Comparison of ENCODE assay signal across 16 cellular contexts in genomic region chr11:126385991-126386728, GRCh38. TPM values are rescaled to one million over a fixed set of nuclear protein-coding genes. Genes with fewer than 3 reads are reported as not detected.
DNase-seq lines count a peak whose midpoint lies in the region; ATAC-seq and TF ChIP-seq lines count a peak whose summit lies in the region.
"Had no signal": no experiment of that assay in that cellular context is flagged by ENCODE, and none has a peak within 500 bp of the region (broad histone marks: within the 10 kb centered on the region; RNA-seq: fewer than 3 reads in every experiment).

No MANE protein-coding gene starts in this region.

- H3K9me3 Mint-ChIP-seq in WTC11, result no peaks in the 10 kb centered on the region
- H3K9me3 Mint-ChIP-seq: naive B cell had no signal

- H3K4me3 ChIP-seq in right cardiac atrium (ENCODE audit: low read length), result no peak overlapping the region
- H3K4me3 ChIP-seq in ovary, result no peak overlapping the region
- H3K4me3 ChIP-seq in OCI-LY7 (ENCODE audit: low read depth, low read length, poor library complexity, severe bottlenecking), result no peak overlapping the region
- H3K4me3 ChIP-seq: dorsolateral prefrontal cortex, esophagus muscularis mucosa, hepatocyte had no signal

- no peak overlapping the region for H3K4me3 Mint-ChIP-seq in WTC11
- H3K4me3 Mint-ChIP-seq: naive B cell, T-helper 17 cell had no signal

- WGBS in right cardiac atrium, result 62% methylated on average over 8 of the region's 8 CpGs
- 72 to 85% (median 72%) methylated on average over 8 of the region's 8 CpGs for WGBS in ovary, 3 donors

- no peaks in the 10 kb centered on the region for H3K9me2 ChIP-seq in OCI-LY7 (ENCODE audit: insufficient read depth, low read length)

- POLR2A ChIA-PET in WTC11 (lab: Charles Lee), result no interaction called here
- POLR2A ChIA-PET in OCI-LY7 (lab: Charles Lee), result interaction anchor here (0.6 kb wide), 1 partner anchor 39 kb away, joined by 3 read pairs; no protein-coding TSS in a partner anchor

- no peaks in the 10 kb centered on the region for H3K9me3 ChIP-seq in right cardiac atrium (ENCODE audit: control insufficient read depth, low read length)
- no peaks in the 10 kb centered on the region for H3K9me3 ChIP-seq in ovary
- no peaks in the 10 kb centered on the region for H3K9me3 ChIP-seq in OCI-LY7 (ENCODE audit: low read length)
- H3K9me3 ChIP-seq: esophagus muscularis mucosa had no signal

- H3K4me1 ChIP-seq in right cardiac atrium (ENCODE audit: control insufficient read depth, insufficient read depth, low read length) (peaks cover 13% of the 10 kb centered on the region), ovary (ENCODE audit: insufficient read depth) (peaks cover 5% of the 10 kb centered on the region), OCI-LY7 (ENCODE audit: insufficient read depth, low read length, poor library complexity, severe bottlenecking) (peaks cover 5% of the 10 kb centered on the region)

- H3K27me3 ChIP-seq in right cardiac atrium (ENCODE audit: control insufficient read depth, insufficient read depth), result no peaks in the 10 kb centered on the region
- H3K27me3 ChIP-seq in ovary, result no peaks in the 10 kb centered on the region
- H3K27me3 ChIP-seq: dorsolateral prefrontal cortex, esophagus muscularis mucosa, hepatocyte had no signal

- CTCF ChIA-PET in WTC11 (lab: Charles Lee) (interaction anchor here (1.0 kb wide), 1 partner anchor 75 kb away, joined by 3 read pairs; no protein-coding TSS in a partner anchor), OCI-LY7 (lab: Charles Lee; ENCODE audit: unreplicated experiment) (no interaction called here)

- intact Hi-C loops in right cardiac atrium (cut with DNase I), result no loop called here
- intact Hi-C loops in ovary (cut with DNase I), result no loop called here
- intact Hi-C loops in OCI-LY7 (cut with micrococcal nuclease; ENCODE audit: unreplicated experiment), result no loop called here

- H2AFZ ChIP-seq in OCI-LY7 (ENCODE audit: low read length), result no peak overlapping the region
- H2AFZ ChIP-seq: hepatocyte had no signal

- DNase-seq in WTC11 (ENCODE audit: low spot score) (no peak), right cardiac atrium (peak in 2 of 3 donors; percentile 33 to 35), ovary (peak in 3 of 5 donors; percentile 23 to 26 (median 23)), OCI-LY7 (ENCODE audit: low spot score) (no peak), GOT3 (lab: John Stamatoyannopoulos, UW) (no peak), iPS-NIHi7 (ENCODE audit: extremely low spot score) (no peak)
- DNase-seq: activated CD4-positive, CD25-positive, alpha-beta regulatory T cell treated with anti-CD3 and anti-CD28 coated beads, Interleukin-2, amount 50 U/mL, for 72 hours; activated CD8-positive, alpha-beta memory T cell treated with anti-CD3 and anti-CD28 coated beads, Interleukin-2, amount 50 U/mL, for 4 hours; activated naive CD4-positive, alpha-beta T cell; naive B cell; T-helper 17 cell had no signal

- TF ChIP-seq CTCF in C4-2B (conservative IDR thresholded peaks at IDR 0.05) (no peak), WTC11 (IDR thresholded peaks at IDR 0.05) (no peak), ovary (IDR thresholded peaks at IDR 0.05) (no peak), OCI-LY7 (conservative IDR thresholded peaks at IDR 0.05; ENCODE audit: low read length) (no peak)

- TF ChIP-seq POLR2A in ovary (IDR thresholded peaks at IDR 0.05), result no peak

- no peaks in the 10 kb centered on the region for H3K79me2 ChIP-seq in OCI-LY7 (ENCODE audit: insufficient read depth, low read depth, low read length)

- no peak overlapping the region for H3K4me2 ChIP-seq in OCI-LY7 (ENCODE audit: low read length)
- H3K4me2 ChIP-seq: hepatocyte had no signal

- H3K27ac Mint-ChIP-seq in WTC11, result peak overlapping the region; percentile 80; the same call in 1 of the 2 replicates
- H3K27ac Mint-ChIP-seq: naive B cell, T-helper 17 cell had no signal

- H3K36me3 Mint-ChIP-seq in WTC11, result no peaks in the 10 kb centered on the region
- H3K36me3 Mint-ChIP-seq: naive B cell had no signal

- no peaks in the 10 kb centered on the region for H3K27me3 Mint-ChIP-seq in WTC11 (ENCODE audit: low read depth)
- H3K27me3 Mint-ChIP-seq: naive B cell had no signal

- H3K4me1 Mint-ChIP-seq in WTC11, result peaks cover 16% of the 10 kb centered on the region

- H3K27ac ChIP-seq in C4-2B, result peak overlapping the region; percentile 68
- H3K27ac ChIP-seq in right cardiac atrium (ENCODE audit: low read length), result peak overlapping the region; percentile 66
- H3K27ac ChIP-seq in ovary, result peak overlapping the region in 1 of 2 donors; percentile 33
- H3K27ac ChIP-seq in OCI-LY7 (ENCODE audit: low read depth, low read length, poor library complexity, severe bottlenecking), result no peak overlapping the region
- H3K27ac ChIP-seq: esophagus muscularis mucosa, hepatocyte had no signal

- TF ChIP-seq EP300 in ovary (IDR thresholded peaks at IDR 0.05), result no peak

- ATAC-seq in WTC11, result no peak
- ATAC-seq in right cardiac atrium, result peak in 1 of 2 donors; percentile 36
- ATAC-seq in GM18861 (IDR thresholded peaks at IDR 0.05; ENCODE audit: unreplicated experiment), result no peak
- ATAC-seq: T-helper 17 cell had no signal

- BruUV-seq in OCI-LY7 (replicated peaks; lab: Mats Ljungman, UMichigan), result no TSS peak

- H4K20me1 ChIP-seq in OCI-LY7 (ENCODE audit: insufficient read depth, low read length), result no peaks in the 10 kb centered on the region

- H3K36me3 ChIP-seq in ovary (no peaks in the 10 kb centered on the region), OCI-LY7 (ENCODE audit: insufficient read depth, low read length) (no peaks in the 10 kb centered on the region)
- H3K36me3 ChIP-seq: esophagus muscularis mucosa had no signal

TF ChIP-seq in WTC11, 78 proteins besides CTCF, POLR2A, EP300 and RAD21 (continues in another document):
- no peak for TF ChIP-seq ATF6 (CRISPR knock-in tag; IDR thresholded peaks at IDR 0.05)
- TF ChIP-seq RELA (CRISPR knock-in tag; IDR thresholded peaks at IDR 0.05; ENCODE audit: borderline replicate concordance), result no peak
- TF ChIP-seq ATF1 (CRISPR knock-in tag; IDR thresholded peaks at IDR 0.05), result no peak
- no peak for TF ChIP-seq ZNF317 (CRISPR knock-in tag; IDR thresholded peaks at IDR 0.05; ENCODE audit: borderline replicate concordance, low read depth)
- TF ChIP-seq, protein P1, sequence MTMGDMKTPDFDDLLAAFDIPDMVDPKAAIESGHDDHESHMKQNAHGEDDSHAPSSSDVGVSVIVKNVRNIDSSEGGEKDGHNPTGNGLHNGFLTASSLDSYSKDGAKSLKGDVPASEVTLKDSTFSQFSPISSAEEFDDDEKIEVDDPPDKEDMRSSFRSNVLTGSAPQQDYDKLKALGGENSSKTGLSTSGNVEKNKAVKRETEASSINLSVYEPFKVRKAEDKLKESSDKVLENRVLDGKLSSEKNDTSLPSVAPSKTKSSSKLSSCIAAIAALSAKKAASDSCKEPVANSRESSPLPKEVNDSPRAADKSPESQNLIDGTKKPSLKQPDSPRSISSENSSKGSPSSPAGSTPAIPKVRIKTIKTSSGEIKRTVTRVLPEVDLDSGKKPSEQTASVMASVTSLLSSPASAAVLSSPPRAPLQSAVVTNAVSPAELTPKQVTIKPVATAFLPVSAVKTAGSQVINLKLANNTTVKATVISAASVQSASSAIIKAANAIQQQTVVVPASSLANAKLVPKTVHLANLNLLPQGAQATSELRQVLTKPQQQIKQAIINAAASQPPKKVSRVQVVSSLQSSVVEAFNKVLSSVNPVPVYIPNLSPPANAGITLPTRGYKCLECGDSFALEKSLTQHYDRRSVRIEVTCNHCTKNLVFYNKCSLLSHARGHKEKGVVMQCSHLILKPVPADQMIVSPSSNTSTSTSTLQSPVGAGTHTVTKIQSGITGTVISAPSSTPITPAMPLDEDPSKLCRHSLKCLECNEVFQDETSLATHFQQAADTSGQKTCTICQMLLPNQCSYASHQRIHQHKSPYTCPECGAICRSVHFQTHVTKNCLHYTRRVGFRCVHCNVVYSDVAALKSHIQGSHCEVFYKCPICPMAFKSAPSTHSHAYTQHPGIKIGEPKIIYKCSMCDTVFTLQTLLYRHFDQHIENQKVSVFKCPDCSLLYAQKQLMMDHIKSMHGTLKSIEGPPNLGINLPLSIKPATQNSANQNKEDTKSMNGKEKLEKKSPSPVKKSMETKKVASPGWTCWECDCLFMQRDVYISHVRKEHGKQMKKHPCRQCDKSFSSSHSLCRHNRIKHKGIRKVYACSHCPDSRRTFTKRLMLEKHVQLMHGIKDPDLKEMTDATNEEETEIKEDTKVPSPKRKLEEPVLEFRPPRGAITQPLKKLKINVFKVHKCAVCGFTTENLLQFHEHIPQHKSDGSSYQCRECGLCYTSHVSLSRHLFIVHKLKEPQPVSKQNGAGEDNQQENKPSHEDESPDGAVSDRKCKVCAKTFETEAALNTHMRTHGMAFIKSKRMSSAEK (CRISPR knock-in tag; IDR thresholded peaks at IDR 0.05; ENCODE audit: borderline replicate concordance), result no peak
- no peak for TF ChIP-seq ZNF671 (CRISPR knock-in tag; IDR thresholded peaks at IDR 0.05)
- no peak for TF ChIP-seq NR3C1 (CRISPR knock-in tag; conservative IDR thresholded peaks at IDR 0.05; ENCODE audit: low read depth)
- TF ChIP-seq, protein P2, sequence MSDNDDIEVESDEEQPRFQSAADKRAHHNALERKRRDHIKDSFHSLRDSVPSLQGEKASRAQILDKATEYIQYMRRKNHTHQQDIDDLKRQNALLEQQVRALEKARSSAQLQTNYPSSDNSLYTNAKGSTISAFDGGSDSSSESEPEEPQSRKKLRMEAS (CRISPR knock-in tag; IDR thresholded peaks at IDR 0.05), result no peak
- no peak for TF ChIP-seq TCF7 (CRISPR knock-in tag; IDR thresholded peaks at IDR 0.05; ENCODE audit: low read depth)
- TF ChIP-seq EMX1 (CRISPR knock-in tag; IDR thresholded peaks at IDR 0.05), result no peak

RNA-seq across cellular contexts. Expression of gene ST3GAL4, which starts 30.7 kb away (rescaled TPM):
- total RNA-seq in WTC11 (2021) (12.8 to 17.3 TPM (median 14.3 TPM) in 3 replicates), right cardiac atrium (10 to 100 TPM; 57.3 to 96.9 (median 65.4) TPM), ovary (100 to 1,000 TPM in 4 of 7 donors, 10 to 100 TPM in 3; 75.8 to 300 (median 135) TPM), OCI-LY7 (2022) (17.4 and 18.8 TPM in 2 replicates)
- polyA plus RNA-seq in right cardiac atrium (57.5 TPM), ovary (100 to 1,000 TPM; 117 to 120 TPM)
- total RNA-seq in OCI-LY7 (2014; rRNA removed; shearing (Covaris generic)), result 10.0 and 14.3 TPM in 2 replicates

Comparison
In these comparisons a context has a peak if more than half of its experiments do, and no peak if none do; other contexts are left out.
1. DNase-seq: peak in right cardiac atrium (2 of 3) and ovary (3 of 5); none in WTC11 (single experiment), OCI-LY7 (single experiment), GOT3 (single experiment) and iPS-NIHi7 (single experiment).